In genomic region chr9:37574996-37575395, GRCh38 we compare ENCODE assay signal across 9 cellular contexts. TPM values are rescaled to one million over a fixed set of nuclear protein-coding genes. Genes with fewer than 3 reads are reported as not detected.
DNase-seq lines count a peak whose midpoint lies in the region; TF ChIP-seq lines count a peak whose summit lies in the region.
"Had no signal": no experiment of that assay in that cellular context is flagged by ENCODE, and none has a peak within 500 bp of the region (broad histone marks: within the 10 kb centered on the region; RNA-seq: fewer than 3 reads in every experiment).

No MANE protein-coding gene starts in this region.

- peak overlapping the region; percentile 15 for H3K27ac Mint-ChIP-seq in endothelial cell (ENCODE audit: unreplicated experiment)

- no peaks in the 10 kb centered on the region for H3K36me3 Mint-ChIP-seq in endothelial cell (ENCODE audit: low read depth, unreplicated experiment)

- H3K4me1 ChIP-seq in parathyroid adenoma: no peaks in the 10 kb centered on the region

- H3K4me3 Mint-ChIP-seq in endothelial cell (ENCODE audit: unreplicated experiment): peak overlapping the region; percentile 90

- peaks cover 3% of the 10 kb centered on the region for H3K27me3 Mint-ChIP-seq in endothelial cell (ENCODE audit: unreplicated experiment)

- no peaks in the 10 kb centered on the region for H3K79me2 ChIP-seq in parathyroid adenoma

- no peaks in the 10 kb centered on the region for H3K36me3 ChIP-seq in parathyroid adenoma (ENCODE audit: control insufficient read depth, insufficient read depth, low read length)

- H3K4me2 ChIP-seq in parathyroid adenoma (ENCODE audit: low read length): peak overlapping the region; percentile 7

- H3K9ac ChIP-seq in parathyroid adenoma: no peak overlapping the region

- WGBS in lower leg skin, 2 donors: 53 to 61% methylated on average over 4 of the region's 4 CpGs

- H3K27me3 ChIP-seq in parathyroid adenoma (ENCODE audit: control insufficient read depth, insufficient read depth, low read length): no peaks in the 10 kb centered on the region

- H3K4me3 ChIP-seq in parathyroid adenoma (ENCODE audit: low read depth, low read length) (no peak overlapping the region), lower leg skin (ENCODE audit: low read depth, poor library complexity, severe bottlenecking) (no peak overlapping the region)

- TF ChIP-seq CTCF in endothelial cell (IDR thresholded peaks at IDR 0.05; ENCODE audit: unreplicated experiment) (no peak), parathyroid adenoma (IDR thresholded peaks at IDR 0.05) (no peak), lower leg skin (IDR thresholded peaks at IDR 0.05) (no peak)

- no peak overlapping the region for H2AFZ ChIP-seq in parathyroid adenoma

- H3K9me3 Mint-ChIP-seq in endothelial cell (ENCODE audit: unreplicated experiment): no peaks in the 10 kb centered on the region

- intact Hi-C loops in lower leg skin (cut with DNase I; ENCODE audit: low total_unique reads): no loop called here

- no peak for TF ChIP-seq POLR2A in lower leg skin (IDR thresholded peaks at IDR 0.05)

- H3K27ac ChIP-seq in parathyroid adenoma: no peak overlapping the region

- no peaks in the 10 kb centered on the region for H3K9me3 ChIP-seq in parathyroid adenoma (ENCODE audit: control insufficient read depth, low read length)

- peak; percentile 21 for DNase-seq in DMS 273 treated with DMSO at 0.1 percent for 48 hours (lab: John Stamatoyannopoulos, UW)
- DNase-seq in NCI-H69 (lab: John Stamatoyannopoulos, UW): peak; percentile 45
- DNase-seq in endothelial cell (ENCODE audit: low spot score): no peak
- DNase-seq in NOMO-1 treated with dmso at 0.1 percent for 144 hours (lab: John Stamatoyannopoulos, UW; ENCODE audit: unreplicated experiment): no peak
- DNase-seq in H4 (ENCODE audit: low spot score): no peak
- no peak for DNase-seq in NCI-H1092 treated with DMSO at 0.1 percent for 48 hours (lab: John Stamatoyannopoulos, UW)
- no peak for DNase-seq in lower leg skin (ENCODE audit: low spot score in 2 of 2)
- DNase-seq: T1000 had no signal

- H3K4me1 Mint-ChIP-seq in endothelial cell (ENCODE audit: unreplicated experiment): peaks cover 30% of the 10 kb centered on the region

RNA-seq across cellular contexts. Expression of gene FBXO10, which starts 1.2 kb away (rescaled TPM):
- 24.2 TPM for total RNA-seq in endothelial cell (ENCODE audit: unreplicated experiment)
- 7.2 and 9.8 TPM in 2 replicates for total RNA-seq in H4 (2014; rRNA removed; shearing (Covaris generic))
- total RNA-seq in lower leg skin: 1 to 10 TPM; 2.4 to 5.5 (median 3.7) TPM

RNA-seq across cellular contexts. Expression of gene TOMM5, which starts 17.4 kb away (rescaled TPM):
- total RNA-seq in endothelial cell (ENCODE audit: unreplicated experiment): 52.5 TPM
- 357 and 397 TPM in 2 replicates for total RNA-seq in H4 (2014; rRNA removed; shearing (Covaris generic))
- total RNA-seq in lower leg skin: 10 to 100 TPM; 50.4 to 79.1 (median 67.1) TPM

Comparison
In these comparisons a context has a peak if more than half of its experiments do, and no peak if none do; other contexts are left out.
1. DNase-seq: peak in DMS 273 treated with DMSO at 0.1 percent for 48 hours (single experiment) and NCI-H69 (single experiment); none in endothelial cell (single experiment), NOMO-1 treated with dmso at 0.1 percent for 144 hours (single experiment), H4 (single experiment), NCI-H1092 treated with DMSO at 0.1 percent for 48 hours (single experiment) and lower leg skin (0 of 2).